In the genomic region with DNA sequence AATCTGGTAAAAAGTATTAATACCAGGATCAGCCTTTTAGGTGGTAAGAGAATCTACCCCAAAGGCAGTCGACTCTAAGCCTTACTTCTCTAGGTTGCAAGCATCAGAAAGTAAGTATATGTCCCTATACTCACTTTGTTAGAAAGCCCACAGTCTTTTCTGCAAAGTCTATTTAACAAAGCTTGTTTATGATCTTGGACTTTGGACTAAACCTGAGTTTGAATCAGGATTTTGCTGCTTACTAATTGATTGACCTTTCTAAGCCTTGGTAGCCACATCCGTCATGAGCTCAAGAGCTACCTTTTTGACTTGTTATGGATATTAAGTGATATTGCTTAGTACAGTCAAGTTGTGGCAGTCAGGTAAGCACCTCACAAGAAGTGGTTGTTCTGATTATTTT, we compare ENCODE assay signal across 1 cellular context.
A peak's percentile ranks its signal among the peaks of the same experiment; 100 is the strongest.
TF ChIP-seq lines count a peak whose summit lies in the region.

No MANE protein-coding gene starts in this region.

TF ChIP-seq in HepG2, 621 proteins besides CTCF, POLR2A, EP300 and RAD21 (continued from another document):
- TF ChIP-seq SOX5 (CRISPR knock-in tag; IDR thresholded peaks at IDR 0.05; ENCODE audit: borderline replicate concordance) (peak; percentile 43; the same call in 1 of the 2 replicates), MIXL1 (CRISPR knock-in tag; IDR thresholded peaks at IDR 0.05) (peak; percentile 68), HIVEP1 (CRISPR knock-in tag; IDR thresholded peaks at IDR 0.05) (no peak), NCOA5 (CRISPR knock-in tag; IDR thresholded peaks at IDR 0.05) (no peak), ZNF253 (CRISPR knock-in tag; IDR thresholded peaks at IDR 0.05; ENCODE audit: borderline replicate concordance) (no peak), PAWR (CRISPR knock-in tag; IDR thresholded peaks at IDR 0.05; ENCODE audit: borderline replicate concordance) (no peak), FLYWCH1 (CRISPR knock-in tag; IDR thresholded peaks at IDR 0.05) (no peak), ZNF879 (CRISPR knock-in tag; IDR thresholded peaks at IDR 0.05) (no peak), POGZ (CRISPR knock-in tag; IDR thresholded peaks at IDR 0.05) (0 out of 2 replicates have a peak, but pooled peaks have one; percentile 36), PTBP1 (IDR thresholded peaks at IDR 0.05; ENCODE audit: low read depth, low read length, poor library complexity, severe bottlenecking) (no peak), ZNF468 (CRISPR knock-in tag; IDR thresholded peaks at IDR 0.05) (no peak), SOX13 (IDR thresholded peaks at IDR 0.05) (no peak), SOX13 (CRISPR knock-in tag; conservative IDR thresholded peaks at IDR 0.05 in 1 of 2, IDR thresholded peaks at IDR 0.05 in 1 of 2) (peak in 1 of 2 experiments; percentile 54; a peak in 1 of 4 replicates), RFXANK (CRISPR knock-in tag; IDR thresholded peaks at IDR 0.05) (no peak), ETV5 (CRISPR knock-in tag; IDR thresholded peaks at IDR 0.05; ENCODE audit: borderline replicate concordance) (peak; percentile 35; the same call in 1 of the 2 replicates), SNAPC5 (CRISPR knock-in tag; IDR thresholded peaks at IDR 0.05; ENCODE audit: borderline replicate concordance) (no peak), CHD4 (IDR thresholded peaks at IDR 0.05; ENCODE audit: borderline replicate concordance, low read length) (0 out of 2 replicates have a peak, but pooled peaks have one; percentile 32), FOXA1 (IDR thresholded peaks at IDR 0.05) (no peak), FOXA1 (CRISPR knock-in tag; IDR thresholded peaks at IDR 0.05) (0 out of 2 replicates have a peak, but pooled peaks have one; percentile 20), STAG1 (CRISPR knock-in tag; IDR thresholded peaks at IDR 0.05) (no peak)
